In genomic region chr1:235075121-235075954, GRCh38 we compare ENCODE assay signal across 8 cellular contexts. TPM values are rescaled to one million over a fixed set of nuclear protein-coding genes. Genes with fewer than 3 reads are reported as not detected.
A peak's percentile ranks its signal among the peaks of the same experiment; 100 is the strongest.
DNase-seq lines count a peak whose midpoint lies in the region; ATAC-seq and TF ChIP-seq lines count a peak whose summit lies in the region.

No MANE protein-coding gene starts in this region.

- no peaks in the 10 kb centered on the region for H3K9me3 ChIP-seq in lower lobe of right lung

- H3K27me3 ChIP-seq in lower lobe of right lung (ENCODE audit: low read depth): no peaks in the 10 kb centered on the region

- H3K27ac ChIP-seq in lower lobe of right lung: peak overlapping the region; percentile 84

- peak; percentile 62 for TF ChIP-seq POLR2A in GM19099 (IDR thresholded peaks at IDR 0.05; ENCODE audit: extremely low read depth, insufficient read length, low read depth)

- intact Hi-C loops in lower lobe of right lung (cut with DNase I): loop anchor here (10.0 kb wide), 1 partner anchor 471 kb away; no protein-coding TSS in a partner anchor

- H3K36me3 ChIP-seq in lower lobe of right lung: no peaks in the 10 kb centered on the region

- peak overlapping the region; percentile 4 for H3K4me3 ChIP-seq in lower lobe of right lung

- TF ChIP-seq CTCF in brain (conservative IDR thresholded peaks at IDR 0.05) (no peak), lower lobe of right lung (IDR thresholded peaks at IDR 0.05) (no peak)

- H3K4me1 Mint-ChIP-seq in brain: peaks cover 39% of the 10 kb centered on the region

- DNase-seq in Ammon's horn (ENCODE audit: low spot score) (peak; percentile 66), T-helper 9 cell (peak; percentile 27), lower lobe of right lung (peak; percentile 81), NCI-H82 treated with DMSO at 0.1 percent for 48 hours (lab: John Stamatoyannopoulos, UW; ENCODE audit: unreplicated experiment) (no peak)
- DNase-seq in stimulated activated CD4-positive, alpha-beta T cell treated with anti-CD3 and anti-CD28 coated beads, TNF-alpha, amount 100 ng/mL, for 4 hours (ENCODE audit: low read depth in 3 of 3): peak; percentile 37 to 58 (median 56)

- peak overlapping the region; percentile 93 to 99 (median 98) for H3K27ac Mint-ChIP-seq in brain

- H3K9me3 Mint-ChIP-seq in brain: peaks cover 0 to 3% (median 0%) of the 10 kb centered on the region in 5 experiments

- H3K27me3 Mint-ChIP-seq in brain: no peaks in the 10 kb centered on the region

- no peaks in the 10 kb centered on the region for H3K36me3 Mint-ChIP-seq in brain

- ATAC-seq in HG03354 (IDR thresholded peaks at IDR 0.05; ENCODE audit: poor library complexity, severe bottlenecking, unreplicated experiment) (peak; percentile 61), lower lobe of right lung (peak; percentile 69 to 81)

- H3K4me3 Mint-ChIP-seq in brain: peak overlapping the region in 3 of 5 experiments; percentile 51 to 75 (median 60)

- peaks cover 84% of the 10 kb centered on the region for H3K4me1 ChIP-seq in lower lobe of right lung

RNA-seq across cellular contexts. Expression of gene TOMM20, which starts 53.3 kb away (rescaled TPM):
- 94.4 TPM for polyA plus RNA-seq in brain (ENCODE audit: insufficient read depth, low read depth, low replicate concordance)
- total RNA-seq in lower lobe of right lung: 88.4 TPM
